8 cellular contexts compared by ENCODE assay signal in the genomic region with DNA sequence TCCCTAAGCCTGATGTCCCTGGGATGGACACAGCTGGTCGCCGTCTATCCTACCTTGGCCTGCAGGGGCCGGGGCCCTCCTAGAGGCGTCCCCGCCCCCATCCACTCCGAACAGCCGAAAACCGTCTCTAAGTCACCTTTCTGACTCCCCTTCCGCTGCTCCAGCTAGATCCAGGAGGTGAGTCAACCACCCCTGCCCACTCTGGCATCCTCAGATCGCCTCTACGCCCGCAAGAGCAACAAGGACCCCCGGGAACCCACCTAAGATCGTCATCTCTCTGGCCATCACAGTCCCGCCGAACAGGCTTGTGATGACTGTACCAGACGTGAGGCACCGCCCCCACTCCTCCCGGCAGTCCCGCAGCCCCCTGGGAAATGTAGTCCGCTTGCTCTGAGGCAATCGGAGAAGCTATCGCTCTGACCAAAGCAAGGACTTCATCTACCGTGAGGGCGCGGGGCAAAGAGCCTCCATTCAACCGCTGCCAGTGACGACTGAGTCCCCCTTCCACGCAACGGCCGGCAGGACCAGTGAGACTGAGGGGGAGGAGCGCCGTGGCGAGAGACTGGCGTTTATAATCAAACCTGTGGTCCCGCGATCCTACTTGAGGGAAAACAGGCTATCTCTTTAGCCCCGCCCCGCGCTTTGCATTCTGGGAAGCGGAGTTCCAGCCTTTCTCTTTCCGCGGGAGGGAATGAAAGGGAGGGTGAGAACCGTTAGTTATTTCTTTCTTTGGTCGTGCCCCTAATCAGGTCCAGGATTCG. TPM values are rescaled to one million over a fixed set of nuclear protein-coding genes. Genes with fewer than 3 reads are reported as not detected.
DNase-seq lines count a peak whose midpoint lies in the region; ATAC-seq, FAIRE-seq and TF ChIP-seq lines count a peak whose summit lies in the region.

A gene with protein sequence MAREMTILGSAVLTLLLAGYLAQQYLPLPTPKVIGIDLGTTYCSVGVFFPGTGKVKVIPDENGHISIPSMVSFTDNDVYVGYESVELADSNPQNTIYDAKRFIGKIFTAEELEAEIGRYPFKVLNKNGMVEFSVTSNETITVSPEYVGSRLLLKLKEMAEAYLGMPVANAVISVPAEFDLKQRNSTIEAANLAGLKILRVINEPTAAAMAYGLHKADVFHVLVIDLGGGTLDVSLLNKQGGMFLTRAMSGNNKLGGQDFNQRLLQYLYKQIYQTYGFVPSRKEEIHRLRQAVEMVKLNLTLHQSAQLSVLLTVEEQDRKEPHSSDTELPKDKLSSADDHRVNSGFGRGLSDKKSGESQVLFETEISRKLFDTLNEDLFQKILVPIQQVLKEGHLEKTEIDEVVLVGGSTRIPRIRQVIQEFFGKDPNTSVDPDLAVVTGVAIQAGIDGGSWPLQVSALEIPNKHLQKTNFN (minus strand): TSS at position 312 of the 761 bp plus-strand sequence. CDS start 27 bp downstream, at position 285.

- H3K27me3 ChIP-seq in HepG2 (ENCODE audit: control insufficient read depth in 1 of 2, insufficient read depth in 2 of 2, low read length in 2 of 2) = no peaks in the 10 kb centered on the region; a peak in 1 of 5 replicates

- TF ChIP-seq POLR2A in HepG2 (IDR thresholded peaks at IDR 0.05; ENCODE audit: insufficient read depth in 1 of 2, low read depth in 2 of 2, low read length in 2 of 2) = peak; percentile 65 to 70

- H3K9ac ChIP-seq in HepG2 (ENCODE audit: insufficient read depth, low read depth, low read length) = peak within 1 kb of the TSS; percentile 76

- peak within 1 kb of the TSS; percentile 87 for H3K4me2 ChIP-seq in HepG2 (ENCODE audit: low read depth, low read length)

- peak; percentile 75 for FAIRE-seq in HepG2 (lab: Jason Lieb, UNC)

- H3K4me3 Mint-ChIP-seq in CD14-positive monocyte = peak within 1 kb of the TSS; percentile 100
- peak within 1 kb of the TSS; percentile 95 for H3K4me3 Mint-ChIP-seq in activated CD4-positive, alpha-beta memory T cell treated with anti-CD3 and anti-CD28 coated beads for 36 hours

- peaks cover 11 to 19% of the 10 kb centered on the region in 2 donors for H3K36me3 Mint-ChIP-seq in CD14-positive monocyte
- peaks cover 19% of the 10 kb centered on the region for H3K36me3 Mint-ChIP-seq in activated CD4-positive, alpha-beta memory T cell treated with anti-CD3 and anti-CD28 coated beads for 36 hours

- peaks cover 32% of the 10 kb centered on the region for H3K79me2 ChIP-seq in HepG2 (ENCODE audit: insufficient read depth, low read length)

- peaks cover 29% of the 10 kb centered on the region for H3K4me1 ChIP-seq in HepG2 (ENCODE audit: insufficient read depth, low read length)

- 0 out of 4 replicates have a peak, but pooled peaks of 1 of the 2 experiments have one; percentile 16 for TF ChIP-seq EP300 in HepG2 (IDR thresholded peaks at IDR 0.05; ENCODE audit: low read depth in 2 of 2, low read length in 2 of 2)
- TF ChIP-seq EP300 in HepG2 (CRISPR knock-in tag; IDR thresholded peaks at IDR 0.05; ENCODE audit: borderline replicate concordance) = no peak

- no peaks in the 10 kb centered on the region; the same call in 1 of the 2 replicates for H4K20me1 ChIP-seq in HepG2 (ENCODE audit: insufficient read depth, low read length)

- peaks cover 0 to 10% of the 10 kb centered on the region in 2 experiments; a peak in 2 of 5 replicates for H3K36me3 ChIP-seq in HepG2 (replicated peaks in 1 of 2; ENCODE audit: control insufficient read depth in 1 of 2, insufficient read depth in 2 of 2, low read length in 2 of 2)

- H2AFZ ChIP-seq in HepG2 (ENCODE audit: low read length) = peak within 1 kb of the TSS; percentile 98

- intact Hi-C loops in CD14-positive monocyte (cut with micrococcal nuclease) (loop anchor here in 1 of 2 donors (5.0 kb wide), 1 partner anchor 1349 kb away; no protein-coding TSS in a partner anchor), HepG2 (cut with micrococcal nuclease; ENCODE audit: unreplicated experiment) (loop anchor here (5.0 to 10.0 kb wide), 4 partner anchors 559 to 1342 kb away; partner anchors contain the start of gene USP25)
- intact Hi-C loops in activated CD4-positive, alpha-beta memory T cell treated with anti-CD3 and anti-CD28 coated beads for 36 hours (cut with micrococcal nuclease) = loop anchor here (1.0 to 5.0 kb wide), 11 partner anchors 71 to 1347 kb away; partner anchors contain the start of genes NRIP1, RBM11 and SAMSN1

- H3K27ac ChIP-seq in HepG2 (ENCODE audit: extremely low read length, insufficient read depth, low read length) = peak within 1 kb of the TSS; percentile 68

- TF ChIP-seq RAD21 in HepG2 (CRISPR knock-in tag; IDR thresholded peaks at IDR 0.05) = 0 out of 2 replicates have a peak, but pooled peaks have one; percentile 16

- WGBS in HepG2 (ENCODE audit: low lambda C conversion rate) = 2% methylated on average over 31 of the region's 46 CpGs

- CTCF ChIA-PET in activated CD4-positive, alpha-beta memory T cell treated with anti-CD3 and anti-CD28 coated beads for 36 hours (lab: Charles Lee) = interaction anchor here (1.1 to 2.8 kb wide), 4 partner anchors 70 to 393 kb away, joined by 3 to 10 read pairs (median 6); no protein-coding TSS in a partner anchor
- CTCF ChIA-PET in HepG2 (lab: Yijun Ruan, JAX; ENCODE audit: low intra/inter-chr PET ratio, low total read pairs) = no interaction called here

- POLR2A ChIA-PET in activated CD4-positive, alpha-beta memory T cell treated with anti-CD3 and anti-CD28 coated beads for 36 hours (lab: Charles Lee) = interaction anchor here (0.6 to 1.7 kb wide), 9 partner anchors 12 to 683 kb away, joined by 3 to 5 read pairs (median 3); partner anchors contain the start of gene NRIP1
- POLR2A ChIA-PET in HepG2 (lab: Yijun Ruan, JAX) = interaction anchor here (0.6 to 1.5 kb wide), 4 partner anchors 13 to 941 kb away, joined by 3 to 5 read pairs (median 4); no protein-coding TSS in a partner anchor

- in situ Hi-C loops in HepG2 (cut with HindIII; ENCODE audit: extremely low pct_ligation_motif_present, low pct_unique_long_range_greater_than_20kb) = no loop called here

- peak; percentile 99 for DNase-seq in CD14-positive monocyte (ENCODE audit: low spot score)
- peak; percentile 98 for DNase-seq in NCI-H774 (lab: John Stamatoyannopoulos, UW)
- peak; percentile 100 for DNase-seq in activated CD4-positive, alpha-beta memory T cell treated with anti-CD3 and anti-CD28 coated beads for 36 hours
- DNase-seq in dermis microvascular lymphatic vessel endothelial cell (ENCODE audit: low read depth in 2 of 2) = peak; percentile 99 to 100
- DNase-seq in HepG2 (ENCODE audit: low spot score) = peak; percentile 99
- peak; percentile 98 for DNase-seq in stimulated activated CD4-positive, alpha-beta T cell treated with anti-CD3 and anti-CD28 coated beads, Interleukin-4, amount 100 ng/mL, for 1 hour

- TF ChIP-seq CTCF in CD14-positive monocyte (IDR thresholded peaks at IDR 0.05) = no peak
- TF ChIP-seq CTCF in HepG2 (CRISPR knock-in tag; IDR thresholded peaks at IDR 0.05) = no peak

- no peaks in the 10 kb centered on the region for H3K9me3 ChIP-seq in HepG2 (ENCODE audit: low read length)

- peak within 1 kb of the TSS; percentile 96 to 100 (median 99) for H3K27ac Mint-ChIP-seq in CD14-positive monocyte
- peak within 1 kb of the TSS; percentile 95 for H3K27ac Mint-ChIP-seq in activated CD4-positive, alpha-beta memory T cell treated with anti-CD3 and anti-CD28 coated beads for 36 hours

- peaks cover 0 to 2% (median 0%) of the 10 kb centered on the region in 3 donors for H3K27me3 Mint-ChIP-seq in CD14-positive monocyte (ENCODE audit: low read depth in 3 of 3)
- H3K27me3 Mint-ChIP-seq in activated CD4-positive, alpha-beta memory T cell treated with anti-CD3 and anti-CD28 coated beads for 36 hours = no peaks in the 10 kb centered on the region

- no peaks in the 10 kb centered on the region for H3K9me3 Mint-ChIP-seq in CD14-positive monocyte
- no peaks in the 10 kb centered on the region for H3K9me3 Mint-ChIP-seq in activated CD4-positive, alpha-beta memory T cell treated with anti-CD3 and anti-CD28 coated beads for 36 hours

- H3K4me1 Mint-ChIP-seq in CD14-positive monocyte = peaks cover 23% of the 10 kb centered on the region
- H3K4me1 Mint-ChIP-seq in activated CD4-positive, alpha-beta memory T cell treated with anti-CD3 and anti-CD28 coated beads for 36 hours (ENCODE audit: low read depth) = peaks cover 27% of the 10 kb centered on the region

- no TSS peak for BruUV-seq in HepG2 (replicated peaks; lab: Mats Ljungman, UMichigan)

- peak; percentile 98 for ATAC-seq in GM19395 (IDR thresholded peaks at IDR 0.05; ENCODE audit: unreplicated experiment)
- ATAC-seq in HG03565 (IDR thresholded peaks at IDR 0.05; ENCODE audit: unreplicated experiment) = peak; percentile 97
- ATAC-seq in HepG2 = peak; percentile 98

- peak within 1 kb of the TSS; percentile 90 to 97 (median 90) for H3K4me3 ChIP-seq in HepG2 (replicated peaks in 1 of 3; ENCODE audit: insufficient read depth in 1 of 3, low read depth in 2 of 3, low read length in 3 of 3)

TF ChIP-seq in HepG2, 621 proteins besides CTCF, POLR2A, EP300 and RAD21 (continues in another document):
- no peak for TF ChIP-seq ZNF230 (CRISPR knock-in tag; IDR thresholded peaks at IDR 0.05)

RNA-seq across cellular contexts. Expression of the gene that starts here (rescaled TPM):
- polyA plus RNA-seq in CD14-positive monocyte (10 to 100 TPM; 12.2 to 13.9 TPM), HepG2 (2011; rRNA removed) (16.5 and 21.2 TPM in 2 replicates)
- 10 to 100 TPM; 48.5 to 49.1 TPM for total RNA-seq in activated CD4-positive, alpha-beta memory T cell treated with anti-CD3 and anti-CD28 coated beads for 36 hours
- total RNA-seq in dermis microvascular lymphatic vessel endothelial cell (36.3 and 39.2 TPM in 2 replicates), HepG2 (2016; rRNA removed; fragmentation: Illumina TruSeq; extraction: Trizol) (20.5 and 28.4 TPM in 2 replicates)
- 1.0 and 1.9 TPM in 2 replicates for total RNA-seq in HepG2 (2016; cell fraction: cytosol; rRNA removed; fragmentation: Illumina TruSeq; extraction: Trizol; ENCODE audit: low read depth)
- 17.9 and 29.8 TPM in 2 replicates for total RNA-seq in HepG2 (2016; cell fraction: insoluble cytoplasmic fraction; rRNA removed; fragmentation: Illumina TruSeq; extraction: Trizol)
- 4.1 and 5.3 TPM in 2 replicates for total RNA-seq in HepG2 (2016; cell fraction: membrane; rRNA removed; fragmentation: Illumina TruSeq; extraction: Trizol)
- total RNA-seq in HepG2 (2016; cell fraction: nucleus; rRNA removed; fragmentation: Illumina TruSeq; extraction: Trizol) = 28.3 and 30.2 TPM in 2 replicates
- 7.1 and 13.8 TPM in 2 replicates for polyA plus RNA-seq in HepG2 (2011; cell fraction: cytosol; rRNA removed)
- polyA plus RNA-seq in HepG2 (2011; cell fraction: nucleus; rRNA removed) = 3.7 and 5.1 TPM in 2 replicates
- polyA plus RNA-seq in HepG2 (2012) = 24.5 and 29.8 TPM in 2 replicates
- 0.79 and 0.90 TPM in 2 replicates for polyA plus RNA-seq in HepG2 (2016; cell fraction: cytosol; fragmentation: Illumina TruSeq; extraction: Trizol; ENCODE audit: low read depth)
- polyA plus RNA-seq in HepG2 (2016; cell fraction: insoluble cytoplasmic fraction; fragmentation: Illumina TruSeq; extraction: Trizol; ENCODE audit: low read depth) = 12.5 and 15.0 TPM in 2 replicates
- 1.9 and 2.5 TPM in 2 replicates for polyA plus RNA-seq in HepG2 (2016; cell fraction: membrane; fragmentation: Illumina TruSeq; extraction: Trizol; ENCODE audit: low read depth)
- 25.8 and 29.2 TPM in 2 replicates for polyA plus RNA-seq in HepG2 (2016; cell fraction: nucleus; fragmentation: Illumina TruSeq; extraction: Trizol; ENCODE audit: insufficient read depth, low read depth)
- polyA minus RNA-seq in HepG2 (2011; rRNA and poly(A)+ RNA removed; ENCODE audit: low replicate concordance) = 11.5 and 12.2 TPM in 2 replicates
- polyA minus RNA-seq in HepG2 (2011; cell fraction: cytosol; rRNA and poly(A)+ RNA removed) = 24.5 and 26.5 TPM in 2 replicates
- polyA minus RNA-seq in HepG2 (2011; cell fraction: nucleus; rRNA and poly(A)+ RNA removed) = 18.3 and 23.5 TPM in 2 replicates

Comparison
In these comparisons a context has a peak if more than half of its experiments do, and no peak if none do; other contexts are left out.
1. Peak in every context shown above with its lines: DNase-seq, ATAC-seq, H3K4me3 ChIP-seq and H3K27ac ChIP-seq.